ENCODE assay signal across 28 cellular contexts in the genomic region with DNA sequence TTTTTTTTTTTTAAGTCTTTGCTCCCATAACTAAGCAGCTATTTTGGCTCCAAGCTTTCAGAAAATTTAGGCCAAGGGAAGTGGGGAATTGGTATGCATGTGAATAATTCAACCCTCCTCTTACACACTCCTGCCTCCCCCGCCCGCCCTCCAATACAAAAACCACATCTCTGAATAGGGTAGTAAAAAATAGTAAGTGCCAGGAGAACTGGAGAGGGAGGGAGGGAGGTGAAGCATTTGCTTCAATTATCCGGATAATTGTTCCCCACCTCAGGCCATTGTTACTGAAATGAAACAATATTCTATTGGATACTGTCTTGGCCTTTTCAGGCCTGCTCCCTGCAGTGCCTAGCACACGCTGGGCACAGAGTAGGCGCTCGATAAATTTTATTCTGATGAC. TPM values are rescaled to one million over a fixed set of nuclear protein-coding genes. Genes with fewer than 3 reads are reported as not detected.
"Had no signal": no experiment of that assay in that cellular context is flagged by ENCODE, and none has a peak within 500 bp of the region (broad histone marks: within the 10 kb centered on the region; RNA-seq: fewer than 3 reads in every experiment).

No MANE protein-coding gene starts in this region.

- H3K27ac ChIP-seq: coronary artery, esophagus muscularis mucosa, gastroesophageal sphincter, pancreas, right lobe of liver, stomach, suprapubic skin, tibial nerve, uterus, WERI-Rb-1 had no signal

- ATAC-seq: gastroesophageal sphincter; left cardiac atrium; natural killer cell treated with Interleukin-12 subunit alpha and Interleukin-12 subunit beta and Interleukin-15 and Interleukin-18, amount 100 ng/mL, for 72 hours; pancreas; right lobe of liver; stimulated activated memory B cell treated with anti-CD40 and anti-IgM and Interleukin-4, amounts not matched to agents 10 μg/mL and 1 μg/mL and 100 μg/mL, for 72 hours had no signal

- H3K9me3 Mint-ChIP-seq: stimulated activated memory B cell treated with anti-CD40 and anti-IgM and Interleukin-4, amounts not matched to agents 10 μg/mL and 1 μg/mL and 100 μg/mL, for 72 hours; T-helper 2 cell treated with Interferon-gamma antibody and Interleukin-4, amounts not matched to agents 5 μg/mL and 100 μg/mL, for 36 hours had no signal

- H3K27ac Mint-ChIP-seq: activated naive CD8-positive, alpha-beta T cell; natural killer cell treated with Interleukin-12 subunit alpha and Interleukin-12 subunit beta and Interleukin-15 and Interleukin-18, amount 100 ng/mL, for 72 hours; stimulated activated memory B cell treated with anti-CD40 and anti-IgM and Interleukin-4, amounts not matched to agents 10 μg/mL and 1 μg/mL and 100 μg/mL, for 72 hours; T-helper 2 cell treated with Interferon-gamma antibody and Interleukin-4, amounts not matched to agents 5 μg/mL and 100 μg/mL, for 36 hours had no signal

- FAIRE-seq: pancreas, small intestine, TTC549 had no signal

- H3K4me3 Mint-ChIP-seq: T-helper 2 cell treated with Interferon-gamma antibody and Interleukin-4, amounts not matched to agents 5 μg/mL and 100 μg/mL, for 36 hours had no signal

- H3K36me3 Mint-ChIP-seq: activated naive CD8-positive, alpha-beta T cell; natural killer cell treated with Interleukin-12 subunit alpha and Interleukin-12 subunit beta and Interleukin-15 and Interleukin-18, amount 100 ng/mL, for 72 hours; stimulated activated memory B cell treated with anti-CD40 and anti-IgM and Interleukin-4, amounts not matched to agents 10 μg/mL and 1 μg/mL and 100 μg/mL, for 72 hours had no signal

- H3K9me3 ChIP-seq: esophagus muscularis mucosa, gastroesophageal sphincter, pancreas, right lobe of liver, stomach, suprapubic skin, tibial nerve, uterus had no signal

- DNase-seq: activated CD4-positive, alpha-beta T cell treated with anti-CD3 and anti-CD28 coated beads for 1 hour; activated gamma-delta T cell treated with Interleukin-2 at 50 U/mL for 16 hours; activated T-cell treated with anti-CD3 and anti-CD28 coated beads, Interleukin-2, amount 50 U/mL, for 1 hour; amniotic stem cell; cerebellar nuclear complex; head of caudate nucleus; hypothalamus; islet precursor cell; left cardiac atrium; midbrain; pancreas; right lobe of liver; small intestine; stomach; uterus; WERI-Rb-1 had no signal

- H3K36me3 ChIP-seq: esophagus muscularis mucosa, gastroesophageal sphincter, pancreas, right lobe of liver, stomach, suprapubic skin, tibial nerve, uterus, WERI-Rb-1 had no signal

- H3K4me3 ChIP-seq: coronary artery, esophagus muscularis mucosa, gastroesophageal sphincter, pancreas, right lobe of liver, stomach, suprapubic skin, tibial nerve, uterus had no signal

RNA-seq across cellular contexts. Expression of a gene that starts 5.5 kb away (rescaled TPM):
- total RNA-seq: esophagus muscularis mucosa; gastroesophageal sphincter; left cardiac atrium; liver; natural killer cell treated with Interleukin-12 subunit alpha and Interleukin-12 subunit beta and Interleukin-15 and Interleukin-18, amount 100 ng/mL, for 72 hours; pancreas; pulmonary artery endothelial cell; right lobe of liver; stomach; uterus had no signal
- polyA plus RNA-seq: liver, pancreas, small intestine, stomach had no signal
